21 cellular contexts compared by ENCODE assay signal in genomic region chr2:205058409-205058808, GRCh38.
A peak's percentile ranks its signal among the peaks of the same experiment; 100 is the strongest.
DNase-seq lines count a peak whose midpoint lies in the region; ATAC-seq and TF ChIP-seq lines count a peak whose summit lies in the region.
"Had no signal": no experiment of that assay in that cellular context is flagged by ENCODE, and none has a peak within 500 bp of the region (broad histone marks: within the 10 kb centered on the region; RNA-seq: fewer than 3 reads in every experiment).

No MANE protein-coding gene starts in this region.

- peaks cover 0 to 5% of the 10 kb centered on the region in 2 donors for H3K9me3 Mint-ChIP-seq in activated T-cell treated with anti-CD3 and anti-CD28 coated beads, Interleukin-2, amount 50 U/mL, for 72 hours

- no peak overlapping the region for H3K4me2 ChIP-seq in mammary epithelial cell (ENCODE audit: insufficient read depth, low read depth, low read length)
- H3K4me2 ChIP-seq: GM23338 had no signal

- no peak for DNase-seq in activated T-cell treated with anti-CD3 and anti-CD28 coated beads, Interleukin-2, amount 50 U/mL, for 72 hours
- no peak for DNase-seq in activated T-cell treated with anti-CD3 and anti-CD28 coated beads, Interleukin-2, amount 50 U/mL, for 1 hour
- DNase-seq in NCI-H226 (peak; percentile 2), mammary epithelial cell (peak; percentile 64), iris pigment epithelial cell (ENCODE audit: low read depth) (peak; percentile 7), NCI-H2029 treated with DMSO at 0.1 percent for 48 hours (lab: John Stamatoyannopoulos, UW) (no peak), BE2C (no peak)
- DNase-seq: DND-41, NCI-H1092 treated with DMSO at 0.1 percent for 48 hours, NCI-H146, NCI-H2081, NCI-H2171 treated with DMSO at 0.1 percent for 48 hours, NCI-H446 treated with DMSO at 0.1 percent for 48 hours, NCI-H69, Peyer's patch, Right ventricle myocardium superior had no signal

- no peak overlapping the region for H3K4me3 ChIP-seq in mammary epithelial cell (replicated peaks in 1 of 3; ENCODE audit: insufficient read depth in 1 of 3, low read depth in 2 of 3, low read length in 3 of 3)
- H3K4me3 ChIP-seq in BE2C (ENCODE audit: low read depth, low read length) = no peak overlapping the region
- H3K4me3 ChIP-seq: GM23338, Peyer's patch, SK-N-MC had no signal

- H3K4me1 ChIP-seq in mammary epithelial cell (ENCODE audit: insufficient read depth, low read length) (no peaks in the 10 kb centered on the region), BE2C (peaks cover 16% of the 10 kb centered on the region)
- H3K4me1 ChIP-seq: Peyer's patch had no signal

- no peak overlapping the region for H3K4me3 Mint-ChIP-seq in activated T-cell treated with anti-CD3 and anti-CD28 coated beads, Interleukin-2, amount 50 U/mL, for 72 hours
- H3K4me3 Mint-ChIP-seq: GM23338 had no signal

- H3K9me3 ChIP-seq in mammary epithelial cell (replicated peaks; ENCODE audit: insufficient read depth, low read length) (no peaks in the 10 kb centered on the region), BE2C (no peaks in the 10 kb centered on the region)
- H3K9me3 ChIP-seq: Peyer's patch had no signal

- H2AFZ ChIP-seq in mammary epithelial cell (ENCODE audit: low read depth, low read length) = no peak overlapping the region
- H2AFZ ChIP-seq: GM23338 had no signal

- no peaks in the 10 kb centered on the region for H4K20me1 ChIP-seq in mammary epithelial cell (ENCODE audit: insufficient read depth, low read length)

- TF ChIP-seq CTCF in mammary epithelial cell (conservative IDR thresholded peaks at IDR 0.05 in 1 of 2, IDR thresholded peaks at IDR 0.05 in 1 of 2; ENCODE audit: extremely low read depth in 1 of 2, insufficient read depth in 1 of 2, low read depth in 1 of 2, low read length in 2 of 2) = no peak
- TF ChIP-seq CTCF in BE2C (IDR thresholded peaks at IDR 0.05; ENCODE audit: low read depth, low read length) = no peak

- no peaks in the 10 kb centered on the region for H3K27me3 Mint-ChIP-seq in activated T-cell treated with anti-CD3 and anti-CD28 coated beads, Interleukin-2, amount 50 U/mL, for 72 hours (ENCODE audit: low read depth)

- no peak overlapping the region for H3K9ac ChIP-seq in mammary epithelial cell (ENCODE audit: insufficient read depth, low read length)

- 94% methylated on average over 2 of the region's 2 CpGs for WGBS in mammary epithelial cell (ENCODE audit: low coverage, missing lambda C conversion rate)

- intact Hi-C loops in mammary epithelial cell (cut with micrococcal nuclease) = no loop called here

- H3K27me3 ChIP-seq in mammary epithelial cell (ENCODE audit: insufficient read depth, low read length) (no peaks in the 10 kb centered on the region), BE2C (no peaks in the 10 kb centered on the region)
- H3K27me3 ChIP-seq: Peyer's patch had no signal

- in situ Hi-C loops in mammary epithelial cell (cut with MboI; ENCODE audit: low sequenced_read_pairs in 2 of 2) = no loop called here

- peaks cover 25% of the 10 kb centered on the region for H3K4me1 Mint-ChIP-seq in activated T-cell treated with anti-CD3 and anti-CD28 coated beads, Interleukin-2, amount 50 U/mL, for 72 hours (ENCODE audit: low read depth)

- ATAC-seq in activated T-cell treated with anti-CD3 and anti-CD28 coated beads, Interleukin-2, amount 50 U/mL, for 72 hours (replicated peaks in 1 of 2) = no peak
- no peak for ATAC-seq in HG03354 (IDR thresholded peaks at IDR 0.05; ENCODE audit: poor library complexity, severe bottlenecking, unreplicated experiment)
- ATAC-seq: GM23338, HCT116 had no signal

- CTCF ChIA-PET in mammary epithelial cell (lab: Charles Lee; ENCODE audit: low non-redundant PET) = no interaction called here

- H3K36me3 Mint-ChIP-seq in activated T-cell treated with anti-CD3 and anti-CD28 coated beads, Interleukin-2, amount 50 U/mL, for 72 hours (ENCODE audit: insufficient read depth in 2 of 2) = no peaks in the 10 kb centered on the region

- no peaks in the 10 kb centered on the region for H3K36me3 ChIP-seq in mammary epithelial cell (ENCODE audit: insufficient read depth, low read length)
- no peaks in the 10 kb centered on the region for H3K36me3 ChIP-seq in BE2C
- H3K36me3 ChIP-seq: Peyer's patch had no signal

- H3K79me2 ChIP-seq in mammary epithelial cell (ENCODE audit: insufficient read depth, low read length) = no peaks in the 10 kb centered on the region

- BruUV-seq in mammary epithelial cell (replicated peaks; lab: Mats Ljungman, UMichigan) = no TSS peak

- peak overlapping the region; percentile 27 for H3K27ac Mint-ChIP-seq in activated T-cell treated with anti-CD3 and anti-CD28 coated beads, Interleukin-2, amount 50 U/mL, for 72 hours
- H3K27ac Mint-ChIP-seq: GM23338 had no signal

- dilution Hi-C loops in mammary epithelial cell (cut with HindIII; ENCODE audit: low sequenced_read_pairs) = no loop called here

- H3K27ac ChIP-seq in mammary epithelial cell (ENCODE audit: insufficient read depth, low read depth, low read length) = no peak overlapping the region
- H3K27ac ChIP-seq: 22Rv1, Peyer's patch, SK-N-MC had no signal

Comparison
In these comparisons a context has a peak if more than half of its experiments do, and no peak if none do; other contexts are left out.
1. DNase-seq: peak in NCI-H226 (single experiment), mammary epithelial cell (single experiment) and iris pigment epithelial cell (single experiment); none in activated T-cell treated with anti-CD3 and anti-CD28 coated beads, Interleukin-2, amount 50 U/mL, for 72 hours (0 of 2), activated T-cell treated with anti-CD3 and anti-CD28 coated beads, Interleukin-2, amount 50 U/mL, for 1 hour (single experiment), NCI-H2029 treated with DMSO at 0.1 percent for 48 hours (single experiment) and BE2C (single experiment).